Comparison of ENCODE assay signal across 22 cellular contexts in genomic region chr4:68780232-68780631, GRCh38. TPM values are rescaled to one million over a fixed set of nuclear protein-coding genes. Genes with fewer than 3 reads are reported as not detected.
DNase-seq lines count a peak whose midpoint lies in the region; ATAC-seq, FAIRE-seq and TF ChIP-seq lines count a peak whose summit lies in the region.
"Had no signal": no experiment of that assay in that cellular context is flagged by ENCODE, and none has a peak within 500 bp of the region (broad histone marks: within the 10 kb centered on the region; RNA-seq: fewer than 3 reads in every experiment).

No MANE protein-coding gene starts in this region.

- H3K27ac Mint-ChIP-seq in WTC11 = no peak overlapping the region
- H3K27ac Mint-ChIP-seq: CD4-positive, alpha-beta memory T cell had no signal

- no peaks in the 10 kb centered on the region for H3K9me3 ChIP-seq in small intestine (ENCODE audit: control insufficient read depth, low read depth)

- FAIRE-seq in G401.6 (lab: Jason Lieb, UNC) = peak; percentile 96
- FAIRE-seq in frontal cortex (lab: Jason Lieb, UNC) = peak; percentile 90
- FAIRE-seq in small intestine (lab: Jason Lieb, UNC) = peak; percentile 99
- FAIRE-seq: H1 had no signal

- H3K27me3 Mint-ChIP-seq in WTC11 (ENCODE audit: low read depth) = no peaks in the 10 kb centered on the region
- H3K27me3 Mint-ChIP-seq: CD4-positive, alpha-beta memory T cell had no signal

- no peaks in the 10 kb centered on the region for H3K36me3 ChIP-seq in small intestine (ENCODE audit: control insufficient read depth in 2 of 2, insufficient read depth in 2 of 2, low read length in 2 of 2)

- no peaks in the 10 kb centered on the region for H3K27me3 ChIP-seq in small intestine (ENCODE audit: control insufficient read depth in 2 of 2, insufficient read depth in 2 of 2, low read length in 2 of 2)

- peaks cover 9% of the 10 kb centered on the region; the same call in 1 of the 2 replicates for H3K36me3 Mint-ChIP-seq in WTC11
- H3K36me3 Mint-ChIP-seq: CD4-positive, alpha-beta memory T cell had no signal

- H3K4me3 Mint-ChIP-seq in WTC11 = no peak overlapping the region
- H3K4me3 Mint-ChIP-seq: CD4-positive, alpha-beta memory T cell had no signal

- H3K27ac ChIP-seq in small intestine (ENCODE audit: low read depth in 1 of 2, low read length in 1 of 2) = no peak overlapping the region
- H3K27ac ChIP-seq: GM23248 had no signal

- CTCF ChIA-PET in WTC11 (lab: Charles Lee) = no interaction called here

- no peak for DNase-seq in WTC11 (ENCODE audit: low spot score)
- no peak for DNase-seq in frontal cortex (ENCODE audit: low spot score in 2 of 2)
- DNase-seq in small intestine = no peak
- DNase-seq in NCI-H446 (lab: John Stamatoyannopoulos, UW) = no peak
- DNase-seq in left colon = no peak
- DNase-seq: 8988T; C1 segment of cervical spinal cord; Calu3; CD4-positive, alpha-beta memory T cell; COR-L47; DMS53; DMS79 treated with DMSO at 0.1 percent for 48 hours; GM23248; H7; HCEC 1CT had no signal

- ATAC-seq in WTC11 = no peak
- no peak for ATAC-seq in HG03521 (IDR thresholded peaks at IDR 0.05; ENCODE audit: unreplicated experiment)
- no peak for ATAC-seq in left colon

- intact Hi-C loops in left colon (cut with DNase I, micrococcal nuclease) = no loop called here

- no peak for TF ChIP-seq CTCF in WTC11 (IDR thresholded peaks at IDR 0.05)

- POLR2A ChIA-PET in WTC11 (lab: Charles Lee) = no interaction called here

- H3K4me3 ChIP-seq in small intestine (ENCODE audit: low read depth in 1 of 2, low read length in 2 of 2) = no peak overlapping the region
- H3K4me3 ChIP-seq: GM23248 had no signal

- 79 to 92% (median 87%) methylated on average over 1 of the region's 1 CpG for WGBS in small intestine, 3 donors

- H3K4me1 Mint-ChIP-seq in WTC11 = no peaks in the 10 kb centered on the region; the same call in 1 of the 2 replicates
- H3K4me1 Mint-ChIP-seq: CD4-positive, alpha-beta memory T cell had no signal

- H3K9me3 Mint-ChIP-seq in WTC11 = peaks cover 16% of the 10 kb centered on the region

- H3K4me1 ChIP-seq in small intestine (ENCODE audit: control insufficient read depth in 2 of 2, insufficient read depth in 1 of 2, low read depth in 1 of 2, low read length in 1 of 2) = no peaks in the 10 kb centered on the region

TF ChIP-seq in WTC11, 78 proteins besides CTCF, POLR2A, EP300 and RAD21:
- TF ChIP-seq HMGA2 (CRISPR knock-in tag; IDR thresholded peaks at IDR 0.05) (peak; percentile 97; the same call in 1 of the 2 replicates), HMGXB4 (CRISPR knock-in tag; IDR thresholded peaks at IDR 0.05) (no peak)

RNA-seq across cellular contexts. Expression of gene UGT2B10, which starts 35.6 kb away (rescaled TPM):
- total RNA-seq in WTC11 (2021) (0.16 to 0.17 TPM (median 0.16 TPM) in 3 replicates), frontal cortex (not detected), left colon (1 to 10 TPM in 1 of 2 donors, under 1 TPM in 1; 0.58 to 1.8 TPM)
- under 1 TPM in 1 of 3 donors, not detected in 2; 0.03 TPM for polyA plus RNA-seq in small intestine
- total RNA-seq: A673; Calu3; CD4-positive, alpha-beta memory T cell; Daoy; G401; GM23248; H1; H7 had no signal
- polyA plus RNA-seq: BJ; CD4-positive, alpha-beta memory T cell; GM23248; H1 had no signal
